In the genomic region with DNA sequence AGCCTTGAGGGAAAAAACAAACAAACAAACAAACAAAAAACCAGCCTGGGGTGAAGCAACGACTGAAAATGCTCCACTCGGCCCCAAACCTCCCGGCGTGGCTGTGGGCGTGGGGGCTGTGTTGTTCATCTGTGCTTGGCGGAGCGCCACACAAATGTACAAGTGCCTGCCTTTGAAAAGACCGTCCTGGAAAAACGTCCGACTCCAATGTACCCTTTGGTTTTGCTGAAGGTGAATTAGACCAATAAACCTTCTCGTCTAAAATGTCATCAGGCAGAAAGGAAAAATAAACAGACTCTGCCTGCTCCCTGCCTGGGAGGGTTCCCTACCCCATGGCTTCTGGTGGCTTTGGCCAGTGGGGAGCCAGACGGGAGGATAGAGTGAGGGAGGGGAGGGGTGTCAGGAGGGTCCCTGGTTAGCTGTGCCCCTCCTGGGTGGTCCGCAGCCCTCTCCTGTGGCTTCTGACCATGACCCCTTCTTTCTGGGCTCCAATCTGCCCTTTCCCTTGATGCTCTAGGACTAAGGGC, we compare ENCODE assay signal across 18 cellular contexts.
"Had no signal": no experiment of that assay in that cellular context is flagged by ENCODE, and none has a peak within 500 bp of the region (broad histone marks: within the 10 kb centered on the region; RNA-seq: fewer than 3 reads in every experiment).

No MANE protein-coding gene starts in this region.

- FAIRE-seq: astrocyte, endometrium, keratinocyte, small intestine had no signal

- DNase-seq: activated CD4-positive, alpha-beta T cell treated with anti-CD3 and anti-CD28 coated beads, Interleukin-2, amount 50 U/mL, for 48 hours; activated CD4-positive, CD25-positive, alpha-beta regulatory T cell treated with anti-CD3 and anti-CD28 coated beads, Interleukin-2, amount 50 U/mL, for 72 hours; activated CD8-positive, alpha-beta memory T cell treated with anti-CD3 and anti-CD28 coated beads, Interleukin-2, amount 10 ng/mL, durations not matched to agents 7 days and 5 days; activated naive CD4-positive, alpha-beta T cell treated with anti-CD3 and anti-CD28 coated beads, Interleukin-2, amount 10 ng/mL, durations not matched to agents 7 days and 5 days; activated T-cell treated with anti-CD3 and anti-CD28 coated beads, Interleukin-2, amount 50 U/mL, for 1 hour; hippocampal formation; left ventricle myocardium superior; psoas muscle; small intestine; stimulated activated CD4-positive, alpha-beta T cell treated with anti-CD3 and anti-CD28 coated beads, Interleukin-4, amount 100 ng/mL, for 4 hours; stimulated activated CD8-positive, alpha-beta memory T cell treated with anti-CD3 and anti-CD28 coated beads, Interleukin-4, amount 100 ng/mL, for 48 hours; stimulated activated naive CD4-positive, alpha-beta T cell treated with Interleukin-2 at 50 U/mL for 16 hours; T-helper 1 cell; T1000 had no signal

- H3K4me3 ChIP-seq: cardiac muscle cell, psoas muscle had no signal

- H3K4me1 ChIP-seq: psoas muscle had no signal

- ATAC-seq: activated CD8-positive, alpha-beta memory T cell treated with anti-CD3 and anti-CD28 coated beads, Interleukin-2, amount 10 ng/mL, durations not matched to agents 7 days and 5 days; left ventricle myocardium superior; psoas muscle had no signal

- H3K9me3 ChIP-seq: psoas muscle had no signal

- H3K27ac ChIP-seq: cardiac muscle cell, psoas muscle had no signal

- H3K27me3 ChIP-seq: cardiac muscle cell had no signal

- H3K36me3 ChIP-seq: cardiac muscle cell had no signal
